In the genomic region with DNA sequence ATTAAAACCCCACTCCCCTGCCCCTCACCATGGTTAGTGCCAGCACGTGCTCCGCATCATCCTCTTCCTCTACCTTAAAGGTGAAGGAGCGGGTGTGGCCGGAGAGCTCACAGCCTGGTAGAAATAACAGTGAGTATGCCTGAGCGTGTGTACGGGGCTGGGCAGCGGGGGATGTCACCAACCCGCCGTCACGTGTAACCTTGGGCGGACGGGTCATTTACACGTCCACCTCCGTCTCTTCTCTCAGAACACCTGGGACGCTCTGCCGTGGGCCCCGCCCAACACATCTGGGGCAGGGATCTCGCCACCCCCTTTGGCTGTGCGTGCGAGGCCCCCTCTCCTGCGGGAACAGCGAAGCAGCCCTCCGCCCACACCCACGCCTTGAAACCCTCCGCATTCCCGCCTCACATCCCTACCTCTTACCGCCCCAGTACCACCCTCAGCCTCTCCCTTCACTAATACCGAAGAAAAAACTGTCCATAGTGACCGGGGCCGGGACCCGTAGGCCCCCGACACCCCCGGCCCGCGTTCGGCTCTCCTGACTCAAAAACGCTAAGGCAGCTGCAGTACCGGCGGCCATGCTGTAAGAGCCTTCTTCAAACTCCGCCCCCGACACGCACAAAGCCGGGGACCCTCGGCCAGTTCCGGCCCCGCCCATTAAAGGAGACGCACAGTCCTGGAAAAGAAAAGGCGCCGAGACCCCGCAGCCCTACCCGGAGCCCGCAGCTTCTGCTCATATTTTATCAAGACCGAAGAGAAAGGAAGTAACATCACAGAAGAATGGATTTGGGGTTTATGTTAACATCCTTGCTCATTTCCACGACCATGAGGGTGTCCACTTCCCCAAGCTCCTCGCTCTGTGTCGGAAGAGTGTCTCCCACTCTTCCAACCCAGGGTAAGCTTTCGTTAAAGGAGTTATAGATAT, we compare ENCODE assay signal across 1 cellular context.
TF ChIP-seq lines count a peak whose summit lies in the region.

A gene with protein sequence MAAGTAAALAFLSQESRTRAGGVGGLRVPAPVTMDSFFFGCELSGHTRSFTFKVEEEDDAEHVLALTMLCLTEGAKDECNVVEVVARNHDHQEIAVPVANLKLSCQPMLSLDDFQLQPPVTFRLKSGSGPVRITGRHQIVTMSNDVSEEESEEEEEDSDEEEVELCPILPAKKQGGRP (minus strand): TSS at position 636 of the 925 bp plus-strand sequence. CDS start 56 bp downstream, at position 580.

TF ChIP-seq in HepG2, 621 proteins besides CTCF, POLR2A, EP300 and RAD21 (continued from another document):
- TF ChIP-seq, protein P1, sequence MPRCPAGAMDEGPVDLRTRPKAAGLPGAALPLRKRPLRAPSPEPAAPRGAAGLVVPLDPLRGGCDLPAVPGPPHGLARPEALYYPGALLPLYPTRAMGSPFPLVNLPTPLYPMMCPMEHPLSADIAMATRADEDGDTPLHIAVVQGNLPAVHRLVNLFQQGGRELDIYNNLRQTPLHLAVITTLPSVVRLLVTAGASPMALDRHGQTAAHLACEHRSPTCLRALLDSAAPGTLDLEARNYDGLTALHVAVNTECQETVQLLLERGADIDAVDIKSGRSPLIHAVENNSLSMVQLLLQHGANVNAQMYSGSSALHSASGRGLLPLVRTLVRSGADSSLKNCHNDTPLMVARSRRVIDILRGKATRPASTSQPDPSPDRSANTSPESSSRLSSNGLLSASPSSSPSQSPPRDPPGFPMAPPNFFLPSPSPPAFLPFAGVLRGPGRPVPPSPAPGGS (CRISPR knock-in tag; IDR thresholded peaks at IDR 0.05) = 0 out of 2 replicates have a peak, but pooled peaks have one; percentile 37
- TF ChIP-seq, protein P2, sequence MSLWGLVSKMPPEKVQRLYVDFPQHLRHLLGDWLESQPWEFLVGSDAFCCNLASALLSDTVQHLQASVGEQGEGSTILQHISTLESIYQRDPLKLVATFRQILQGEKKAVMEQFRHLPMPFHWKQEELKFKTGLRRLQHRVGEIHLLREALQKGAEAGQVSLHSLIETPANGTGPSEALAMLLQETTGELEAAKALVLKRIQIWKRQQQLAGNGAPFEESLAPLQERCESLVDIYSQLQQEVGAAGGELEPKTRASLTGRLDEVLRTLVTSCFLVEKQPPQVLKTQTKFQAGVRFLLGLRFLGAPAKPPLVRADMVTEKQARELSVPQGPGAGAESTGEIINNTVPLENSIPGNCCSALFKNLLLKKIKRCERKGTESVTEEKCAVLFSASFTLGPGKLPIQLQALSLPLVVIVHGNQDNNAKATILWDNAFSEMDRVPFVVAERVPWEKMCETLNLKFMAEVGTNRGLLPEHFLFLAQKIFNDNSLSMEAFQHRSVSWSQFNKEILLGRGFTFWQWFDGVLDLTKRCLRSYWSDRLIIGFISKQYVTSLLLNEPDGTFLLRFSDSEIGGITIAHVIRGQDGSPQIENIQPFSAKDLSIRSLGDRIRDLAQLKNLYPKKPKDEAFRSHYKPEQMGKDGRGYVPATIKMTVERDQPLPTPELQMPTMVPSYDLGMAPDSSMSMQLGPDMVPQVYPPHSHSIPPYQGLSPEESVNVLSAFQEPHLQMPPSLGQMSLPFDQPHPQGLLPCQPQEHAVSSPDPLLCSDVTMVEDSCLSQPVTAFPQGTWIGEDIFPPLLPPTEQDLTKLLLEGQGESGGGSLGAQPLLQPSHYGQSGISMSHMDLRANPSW (CRISPR knock-in tag; IDR thresholded peaks at IDR 0.05; ENCODE audit: borderline replicate concordance) = no peak
- TF ChIP-seq GTF3A (CRISPR knock-in tag; conservative IDR thresholded peaks at IDR 0.05) = no peak
- TF ChIP-seq RFX5 (IDR thresholded peaks at IDR 0.05; ENCODE audit: low read depth, low read length) = no peak
- TF ChIP-seq AGO1 (IDR thresholded peaks at IDR 0.05; ENCODE audit: low read depth, low read length, poor library complexity, severe bottlenecking) = peak; percentile 79
- TF ChIP-seq ZFP36 (IDR thresholded peaks at IDR 0.05; ENCODE audit: borderline replicate concordance, low read depth, low read length, partially characterized antibody) = no peak
- no peak for TF ChIP-seq ZNF589 (CRISPR knock-in tag; conservative IDR thresholded peaks at IDR 0.05)
- TF ChIP-seq ZNF646 (CRISPR knock-in tag; IDR thresholded peaks at IDR 0.05) = no peak
- peak; percentile 41; the same call in 1 of the 2 replicates for TF ChIP-seq ZNF142 (CRISPR knock-in tag; IDR thresholded peaks at IDR 0.05)
- TF ChIP-seq BHLHE40 (IDR thresholded peaks at IDR 0.05; ENCODE audit: low read length) = no peak; the same call in 1 of the 2 replicates
- no peak for TF ChIP-seq NFIC (IDR thresholded peaks at IDR 0.05; ENCODE audit: low read length)
- no peak for TF ChIP-seq FOXK1 (CRISPR knock-in tag; IDR thresholded peaks at IDR 0.05; ENCODE audit: borderline replicate concordance, low read depth)
- no peak for TF ChIP-seq KLF13 (CRISPR knock-in tag; IDR thresholded peaks at IDR 0.05)
- TF ChIP-seq ZNF784 (CRISPR knock-in tag; IDR thresholded peaks at IDR 0.05; ENCODE audit: borderline replicate concordance) = no peak
- TF ChIP-seq NFKB2 (CRISPR knock-in tag; IDR thresholded peaks at IDR 0.05; ENCODE audit: borderline replicate concordance) = peak; percentile 61; the same call in 1 of the 2 replicates
- no peak for TF ChIP-seq ARID2 (CRISPR knock-in tag; IDR thresholded peaks at IDR 0.05; ENCODE audit: borderline replicate concordance)
- 0 out of 2 replicates have a peak, but pooled peaks have one; percentile 9 for TF ChIP-seq GATAD2A (CRISPR knock-in tag; IDR thresholded peaks at IDR 0.05)
